Comparison of ENCODE assay signal across 19 cellular contexts in the genomic region with DNA sequence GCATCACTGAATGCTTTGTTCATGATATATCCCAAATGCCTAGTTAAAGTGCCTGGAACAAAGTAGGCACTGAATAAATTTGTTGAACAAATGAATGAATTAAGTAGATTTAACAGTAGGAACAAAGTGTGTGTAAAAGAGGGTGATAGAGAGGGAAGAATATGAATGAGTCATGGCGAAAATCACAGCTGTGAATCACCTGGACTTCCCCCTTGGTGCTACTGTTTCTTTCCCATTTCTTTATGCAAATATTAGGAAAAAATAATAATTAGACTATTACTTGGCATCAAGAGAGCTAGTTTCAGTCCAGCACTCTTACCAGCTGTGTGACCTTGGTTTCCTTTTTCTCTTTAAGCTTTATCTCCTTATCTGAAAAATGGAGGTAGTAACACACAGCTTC. TPM values are rescaled to one million over a fixed set of nuclear protein-coding genes. Genes with fewer than 3 reads are reported as not detected.
A peak's percentile ranks its signal among the peaks of the same experiment; 100 is the strongest.
DNase-seq lines count a peak whose midpoint lies in the region; ATAC-seq and TF ChIP-seq lines count a peak whose summit lies in the region.
"Had no signal": no experiment of that assay in that cellular context is flagged by ENCODE, and none has a peak within 500 bp of the region (broad histone marks: within the 10 kb centered on the region; RNA-seq: fewer than 3 reads in every experiment).

No MANE protein-coding gene starts in this region.

- H3K27ac Mint-ChIP-seq in activated naive CD4-positive, alpha-beta T cell treated with anti-CD3 and anti-CD28 coated beads, Interleukin-2, amount 50 U/mL, for 24 hours: peak overlapping the region; percentile 79
- H3K27ac Mint-ChIP-seq in memory B cell: peak overlapping the region; percentile 69
- H3K27ac Mint-ChIP-seq: T-helper 1 cell treated with Interleukin-12 subunit alpha and Interleukin-12 subunit beta and Interleukin-4 antibody, amounts not matched to agents 30 μg/mL and 1 μg/mL, for 36 hours had no signal

- no peaks in the 10 kb centered on the region for H3K79me2 ChIP-seq in hepatocyte

- peaks cover 39% of the 10 kb centered on the region for H3K4me1 Mint-ChIP-seq in activated naive CD4-positive, alpha-beta T cell treated with anti-CD3 and anti-CD28 coated beads, Interleukin-2, amount 50 U/mL, for 24 hours
- peaks cover 7% of the 10 kb centered on the region for H3K4me1 Mint-ChIP-seq in memory B cell

- 71% methylated on average over 1 of the region's 1 CpG for WGBS in hepatocyte (ENCODE audit: low lambda C conversion rate, missing lambda C conversion rate)

- H3K9me3 ChIP-seq in hepatocyte (ENCODE audit: low read depth): no peaks in the 10 kb centered on the region
- H3K9me3 ChIP-seq: neutrophil, sigmoid colon had no signal

- no peak overlapping the region for H3K4me3 Mint-ChIP-seq in activated naive CD4-positive, alpha-beta T cell treated with anti-CD3 and anti-CD28 coated beads, Interleukin-2, amount 50 U/mL, for 24 hours
- H3K4me3 Mint-ChIP-seq in memory B cell: no peak overlapping the region
- H3K4me3 Mint-ChIP-seq: T-helper 1 cell treated with Interleukin-12 subunit alpha and Interleukin-12 subunit beta and Interleukin-4 antibody, amounts not matched to agents 30 μg/mL and 1 μg/mL, for 36 hours had no signal

- TF ChIP-seq CTCF in hepatocyte (IDR thresholded peaks at IDR 0.05; ENCODE audit: poor library complexity): no peak

- H3K27me3 ChIP-seq in hepatocyte: no peaks in the 10 kb centered on the region
- H3K27me3 ChIP-seq: neutrophil, sigmoid colon had no signal

- peaks cover 7% of the 10 kb centered on the region for H3K36me3 Mint-ChIP-seq in activated naive CD4-positive, alpha-beta T cell treated with anti-CD3 and anti-CD28 coated beads, Interleukin-2, amount 50 U/mL, for 24 hours
- H3K36me3 Mint-ChIP-seq in memory B cell: peaks cover 10% of the 10 kb centered on the region

- no peak for DNase-seq in activated naive CD4-positive, alpha-beta T cell treated with Interleukin-2 at 50 U/mL for 16 hours
- DNase-seq in memory B cell (ENCODE audit: low spot score in 2 of 2) (no peak), epidermal melanocyte (ENCODE audit: insufficient read length, low spot score) (no peak), hepatocyte (ENCODE audit: low spot score) (no peak), NOMO-1 treated with DMSO at 0.1 percent for 48 hours (lab: John Stamatoyannopoulos, UW; ENCODE audit: unreplicated experiment) (no peak)
- DNase-seq: CD4-positive, CD25-positive, alpha-beta regulatory T cell; DMS79; effector CD8-positive, alpha-beta T cell; NCI-H1694; NCI-H226; Right ventricle myocardium superior; sigmoid colon; stimulated activated CD4-positive, alpha-beta T cell treated with anti-CD3 and anti-CD28 coated beads, Interleukin-2, amount 100 ng/mL, for 24 hours had no signal

- no peak overlapping the region for H3K27ac ChIP-seq in hepatocyte
- H3K27ac ChIP-seq: neutrophil, sigmoid colon had no signal

- H3K27me3 Mint-ChIP-seq in activated naive CD4-positive, alpha-beta T cell treated with anti-CD3 and anti-CD28 coated beads, Interleukin-2, amount 50 U/mL, for 24 hours: no peaks in the 10 kb centered on the region
- H3K27me3 Mint-ChIP-seq in memory B cell: no peaks in the 10 kb centered on the region
- H3K27me3 Mint-ChIP-seq: CD4-positive, CD25-positive, alpha-beta regulatory T cell had no signal

- no peaks in the 10 kb centered on the region for H3K9me3 Mint-ChIP-seq in activated naive CD4-positive, alpha-beta T cell treated with anti-CD3 and anti-CD28 coated beads, Interleukin-2, amount 50 U/mL, for 24 hours
- no peaks in the 10 kb centered on the region for H3K9me3 Mint-ChIP-seq in memory B cell
- H3K9me3 Mint-ChIP-seq: activated naive CD4-positive, alpha-beta T cell treated with anti-CD3 and anti-CD28 coated beads, Interleukin-2, amount 50 U/mL, for 72 hours; CD4-positive, CD25-positive, alpha-beta regulatory T cell; T-helper 1 cell treated with Interleukin-12 subunit alpha and Interleukin-12 subunit beta and Interleukin-4 antibody, amounts not matched to agents 30 μg/mL and 1 μg/mL, for 36 hours had no signal

- H3K4me2 ChIP-seq in hepatocyte: no peak overlapping the region

- no peaks in the 10 kb centered on the region for H3K4me1 ChIP-seq in hepatocyte (ENCODE audit: insufficient read depth)
- H3K4me1 ChIP-seq: sigmoid colon had no signal

- ATAC-seq in GM21723 (IDR thresholded peaks at IDR 0.05; ENCODE audit: unreplicated experiment) (peak; percentile 54), HG03565 (IDR thresholded peaks at IDR 0.05; ENCODE audit: unreplicated experiment) (peak; percentile 50), memory B cell (ENCODE audit: low read depth) (no peak)

- no peaks in the 10 kb centered on the region for H4K20me1 ChIP-seq in hepatocyte (ENCODE audit: insufficient read depth, poor library complexity, severe bottlenecking)

- H3K4me3 ChIP-seq in hepatocyte: no peak overlapping the region
- H3K4me3 ChIP-seq: sigmoid colon had no signal

- no peaks in the 10 kb centered on the region for H3K36me3 ChIP-seq in hepatocyte (replicated peaks; ENCODE audit: insufficient read depth, low read depth)
- H3K36me3 ChIP-seq: neutrophil had no signal

- no peaks in the 10 kb centered on the region for H3K9me2 ChIP-seq in hepatocyte (replicated peaks; ENCODE audit: insufficient read depth)

- H2AFZ ChIP-seq in hepatocyte: no peak overlapping the region

RNA-seq across cellular contexts. Expression of gene SPIN3, which starts 9.2 kb away (rescaled TPM):
- total RNA-seq in hepatocyte: 10.6 and 13.0 TPM in 2 replicates
- 10.6 and 14.6 TPM in 2 replicates for polyA plus RNA-seq in hepatocyte
